8 cellular contexts compared by ENCODE assay signal in genomic region chr6:132798820-132799538, GRCh38. TPM values are rescaled to one million over a fixed set of nuclear protein-coding genes. Genes with fewer than 3 reads are reported as not detected.
A peak's percentile ranks its signal among the peaks of the same experiment; 100 is the strongest.
DNase-seq lines count a peak whose midpoint lies in the region; FAIRE-seq and TF ChIP-seq lines count a peak whose summit lies in the region.

No MANE protein-coding gene starts in this region.

- peak; percentile 92 for FAIRE-seq in H54 (lab: Jason Lieb, UNC)

- H3K36me3 ChIP-seq in adipocyte (ENCODE audit: control insufficient read depth, insufficient read depth, low read length, severe bottlenecking), result peaks cover 4% of the 10 kb centered on the region
- no peaks in the 10 kb centered on the region for H3K36me3 ChIP-seq in left ventricle myocardium inferior

- H3K9me3 ChIP-seq in adipocyte (ENCODE audit: control insufficient read depth, low read length) (no peaks in the 10 kb centered on the region), left ventricle myocardium inferior (replicated peaks) (peaks cover 13% of the 10 kb centered on the region)

- H3K27me3 ChIP-seq in adipocyte (replicated peaks; ENCODE audit: control insufficient read depth, insufficient read depth, low read length), result no peaks in the 10 kb centered on the region
- no peaks in the 10 kb centered on the region for H3K27me3 ChIP-seq in left ventricle myocardium inferior (ENCODE audit: low read depth)

- CTCF ChIA-PET in GM10248 (lab: Yijun Ruan, JAX), result interaction anchor here (0.7 to 8.2 kb wide), 21 partner anchors 9 to 519 kb away, joined by 3 to 101 read pairs (median 4); partner anchors contain the start of gene RPS12

- intact Hi-C loops in left ventricle myocardium inferior (cut with micrococcal nuclease), result no loop called here
- intact Hi-C loops in posterior cingulate gyrus (cut with DNase I), result no loop called here

- POLR2A ChIA-PET in GM10248 (lab: Yijun Ruan, JAX), result interaction anchor here (0.9 to 1.5 kb wide), 2 partner anchors 15 to 18 kb away, joined by 4 read pairs; partner anchors contain the start of gene RPS12

- peak overlapping the region; percentile 74 for H3K27ac ChIP-seq in left ventricle myocardium inferior (replicated peaks)

- H3K4me1 ChIP-seq in adipocyte (ENCODE audit: control insufficient read depth, insufficient read depth, low read length) (peaks cover 4% of the 10 kb centered on the region), left ventricle myocardium inferior (peaks cover 12% of the 10 kb centered on the region)

- TF ChIP-seq POLR2A in H54 (IDR thresholded peaks at IDR 0.05; ENCODE audit: low read depth, low read length), result no peak

- peak; percentile 69 for TF ChIP-seq CTCF in GM10248 (IDR thresholded peaks at IDR 0.05; ENCODE audit: control extremely low read depth, extremely low read depth, low read depth, missing control alignments)
- peak; percentile 90 for TF ChIP-seq CTCF in LNCAP (IDR thresholded peaks at IDR 0.05)
- TF ChIP-seq CTCF in left ventricle myocardium inferior (IDR thresholded peaks at IDR 0.05; ENCODE audit: borderline replicate concordance), result peak; percentile 82

- DNase-seq in GM10248 (ENCODE audit: extremely low spot score) (peak; percentile 75), H54 (ENCODE audit: insufficient read length, low spot score) (no peak), SKM-1 (lab: John Stamatoyannopoulos, UW; ENCODE audit: unreplicated experiment) (peak; percentile 55), adipocyte (ENCODE audit: low read depth) (peak; percentile 81), left ventricle myocardium inferior (peak; percentile 70), posterior cingulate gyrus (peak in 9 of 10 donors; percentile 48 to 93 (median 60))
- DNase-seq in NK-92 treated with Interleukin-12 subunit alpha and Interleukin-12 subunit beta, amount 100 ng/mL, for 24 hours (lab: John Stamatoyannopoulos, UW), result no peak

- H3K4me3 ChIP-seq in adipocyte (ENCODE audit: low read length), result peak overlapping the region; percentile 84
- H3K4me3 ChIP-seq in left ventricle myocardium inferior, result peak overlapping the region; percentile 81

- H3K9ac ChIP-seq in adipocyte (ENCODE audit: low read length), result peak overlapping the region; percentile 84

RNA-seq across cellular contexts. Expression of gene SLC18B1, which starts 0.5 kb away (rescaled TPM):
- total RNA-seq in left ventricle myocardium inferior, result 2.7 TPM

RNA-seq across cellular contexts. Expression of gene RPS12, which starts 15.4 kb away (rescaled TPM):
- 498 TPM for total RNA-seq in left ventricle myocardium inferior

RNA-seq across cellular contexts. Expression of gene VNN2, which starts 41.3 kb away (rescaled TPM):
- 1.1 TPM for total RNA-seq in left ventricle myocardium inferior

Comparison
In these comparisons a context has a peak if more than half of its experiments do, and no peak if none do; other contexts are left out.
1. DNase-seq: peak in GM10248 (single experiment), SKM-1 (single experiment), adipocyte (single experiment), left ventricle myocardium inferior (single experiment) and posterior cingulate gyrus (9 of 10); none in H54 (single experiment) and NK-92 treated with Interleukin-12 subunit alpha and Interleukin-12 subunit beta, amount 100 ng/mL, for 24 hours (single experiment).
2. Peak in every context shown above with its lines, with median percentiles within 50 percentile points of each other: CTCF ChIP-seq.